In genomic region chr12:53223391-53224267, GRCh38 we compare ENCODE assay signal across 9 cellular contexts. TPM values are rescaled to one million over a fixed set of nuclear protein-coding genes. Genes with fewer than 3 reads are reported as not detected.
A peak's percentile ranks its signal among the peaks of the same experiment; 100 is the strongest.
DNase-seq lines count a peak whose midpoint lies in the region; ATAC-seq lines count a peak whose summit lies in the region.
"Had no signal": no experiment of that assay in that cellular context is flagged by ENCODE, and none has a peak within 500 bp of the region (broad histone marks: within the 10 kb centered on the region; RNA-seq: fewer than 3 reads in every experiment).

No MANE protein-coding gene starts in this region.

- H3K27me3 ChIP-seq in HUES48 (ENCODE audit: control insufficient read depth, insufficient read depth, low read length) (peaks cover 10% of the 10 kb centered on the region), skeletal muscle satellite cell (ENCODE audit: control insufficient read depth, insufficient read depth, low read length) (no peaks in the 10 kb centered on the region)

- H3K4me1 ChIP-seq in HUES48 (ENCODE audit: control insufficient read depth, insufficient read depth, low read length) = peaks cover 38% of the 10 kb centered on the region
- peaks cover 30% of the 10 kb centered on the region for H3K4me1 ChIP-seq in skeletal muscle satellite cell (ENCODE audit: control insufficient read depth, insufficient read depth, low read length)

- H3K36me3 ChIP-seq in HUES48 (ENCODE audit: control insufficient read depth, insufficient read depth, low read length) (peaks cover 5% of the 10 kb centered on the region; the same call in 1 of the 2 replicates), skeletal muscle satellite cell (ENCODE audit: insufficient read depth, low read length) (peaks cover 10% of the 10 kb centered on the region)

- peak overlapping the region; percentile 66 to 87 for H3K4me3 Mint-ChIP-seq in activated T-cell treated with anti-CD3 and anti-CD28 coated beads, Interleukin-2, amount 50 U/mL, for 72 hours

- H3K4me1 Mint-ChIP-seq in activated T-cell treated with anti-CD3 and anti-CD28 coated beads, Interleukin-2, amount 50 U/mL, for 72 hours (ENCODE audit: low read depth) = peaks cover 61% of the 10 kb centered on the region

- H3K9ac ChIP-seq in HUES48 (ENCODE audit: low read depth, low read length) = no peak overlapping the region
- no peak overlapping the region for H3K9ac ChIP-seq in skeletal muscle satellite cell (ENCODE audit: low read depth, low read length)

- no peaks in the 10 kb centered on the region for H3K9me3 ChIP-seq in HUES48 (ENCODE audit: control insufficient read depth, insufficient read depth, low read length)
- no peaks in the 10 kb centered on the region for H3K9me3 ChIP-seq in skeletal muscle satellite cell (replicated peaks; ENCODE audit: low read length)

- H3K27ac ChIP-seq in HUES48 (ENCODE audit: low read depth, low read length) = peak overlapping the region; percentile 37
- H3K27ac ChIP-seq: HL-60 had no signal

- peak overlapping the region; percentile 36 for H3K4me2 ChIP-seq in skeletal muscle satellite cell (ENCODE audit: low read length)

- H3K27ac Mint-ChIP-seq in activated T-cell treated with anti-CD3 and anti-CD28 coated beads, Interleukin-2, amount 50 U/mL, for 72 hours = peak overlapping the region; percentile 76

- no peak for ATAC-seq in activated T-cell treated with anti-CD3 and anti-CD28 coated beads, Interleukin-2, amount 50 U/mL, for 72 hours (replicated peaks in 1 of 2)
- no peak for ATAC-seq in GM21619 (IDR thresholded peaks at IDR 0.05; ENCODE audit: unreplicated experiment)
- ATAC-seq in GM18520 (IDR thresholded peaks at IDR 0.05; ENCODE audit: unreplicated experiment) = no peak

- peaks cover 6% of the 10 kb centered on the region in 2 donors for H3K36me3 Mint-ChIP-seq in activated T-cell treated with anti-CD3 and anti-CD28 coated beads, Interleukin-2, amount 50 U/mL, for 72 hours (ENCODE audit: insufficient read depth in 2 of 2)

- H3K27me3 Mint-ChIP-seq in activated T-cell treated with anti-CD3 and anti-CD28 coated beads, Interleukin-2, amount 50 U/mL, for 72 hours (ENCODE audit: low read depth) = no peaks in the 10 kb centered on the region

- no peak for DNase-seq in activated T-cell treated with anti-CD3 and anti-CD28 coated beads, Interleukin-2, amount 50 U/mL, for 72 hours
- DNase-seq in foreskin melanocyte (peak; percentile 75), NCI-H1092 (lab: John Stamatoyannopoulos, UW) (no peak), SIG-M5 treated with dmso at 0.1 percent for 504 hours (lab: John Stamatoyannopoulos, UW; ENCODE audit: unreplicated experiment) (no peak)

- H3K4me3 ChIP-seq in HUES48 (ENCODE audit: low read depth, low read length) (0 out of 2 replicates have a peak overlapping the region, but pooled peaks have one; percentile 3), skeletal muscle satellite cell (ENCODE audit: low read length) (no peak overlapping the region)

- H3K9me3 Mint-ChIP-seq in activated T-cell treated with anti-CD3 and anti-CD28 coated beads, Interleukin-2, amount 50 U/mL, for 72 hours = no peaks in the 10 kb centered on the region

RNA-seq across cellular contexts. Expression of gene RARG, which starts 8.4 kb away (rescaled TPM):
- 10 to 100 TPM; 36.7 to 37.3 TPM for total RNA-seq in activated T-cell treated with anti-CD3 and anti-CD28 coated beads, Interleukin-2, amount 50 U/mL, for 72 hours
- total RNA-seq in skeletal muscle satellite cell (2012; rRNA removed) = 17.7 and 21.8 TPM in 2 replicates

RNA-seq across cellular contexts. Expression of gene ITGB7, which starts 16.6 kb away (rescaled TPM):
- total RNA-seq in activated T-cell treated with anti-CD3 and anti-CD28 coated beads, Interleukin-2, amount 50 U/mL, for 72 hours = 100 to 1,000 TPM in 1 of 2 donors, 10 to 100 TPM in 1; 88.0 to 111 TPM
- under 0.01 and 1.5 TPM in 2 replicates for total RNA-seq in skeletal muscle satellite cell (2012; rRNA removed)

RNA-seq across cellular contexts. Expression of gene CSAD, which starts 42.9 kb away (rescaled TPM):
- total RNA-seq in activated T-cell treated with anti-CD3 and anti-CD28 coated beads, Interleukin-2, amount 50 U/mL, for 72 hours = 10 to 100 TPM; 42.7 to 45.2 TPM
- 5.8 and 8.5 TPM in 2 replicates for total RNA-seq in skeletal muscle satellite cell (2012; rRNA removed)

RNA-seq across cellular contexts. Expression of gene ZNF740, which starts 43.1 kb away (rescaled TPM):
- total RNA-seq in activated T-cell treated with anti-CD3 and anti-CD28 coated beads, Interleukin-2, amount 50 U/mL, for 72 hours = 10 to 100 TPM; 44.2 to 49.5 TPM
- total RNA-seq in skeletal muscle satellite cell (2012; rRNA removed) = 7.6 and 9.2 TPM in 2 replicates

RNA-seq across cellular contexts. Expression of gene ESPL1, which starts 44.5 kb away (rescaled TPM):
- total RNA-seq in activated T-cell treated with anti-CD3 and anti-CD28 coated beads, Interleukin-2, amount 50 U/mL, for 72 hours = 10 to 100 TPM; 71.9 to 75.5 TPM
- total RNA-seq in skeletal muscle satellite cell (2012; rRNA removed) = 6.3 and 7.0 TPM in 2 replicates
